Comparison of ENCODE assay signal across 18 cellular contexts in genomic region chr16:12586701-12587100, GRCh38.
"Had no signal": no experiment of that assay in that cellular context is flagged by ENCODE, and none has a peak within 500 bp of the region (broad histone marks: within the 10 kb centered on the region; RNA-seq: fewer than 3 reads in every experiment).

No MANE protein-coding gene starts in this region.

- ATAC-seq: left colon; left lung; lower lobe of right lung; natural killer cell; sciatic nerve; stimulated activated effector memory CD8-positive, alpha-beta T cell treated with anti-CD3 and anti-CD28 coated beads, Interleukin-12 subunit alpha, Interleukin-12 subunit beta, amount 100 ng/mL, for 72 hours; upper lobe of right lung had no signal

- DNase-seq: hypothalamus; immature natural killer cell; kidney; left colon; left lung; lower lobe of right lung; mammary epithelial cell; mesenchymal stem cell; naive B cell; natural killer cell; nephron progenitor cell; occipital lobe; stimulated activated CD4-positive, alpha-beta T cell treated with anti-CD3 and anti-CD28 coated beads, Interleukin-4, amount 100 ng/mL, for 24 hours; stimulated activated naive CD4-positive, alpha-beta T cell; trophoblast cell; upper lobe of right lung had no signal
